1 cellular context compared by ENCODE assay signal in genomic region chr18:2223394-2223793, GRCh38.
TF ChIP-seq lines count a peak whose summit lies in the region.

No MANE protein-coding gene starts in this region.

TF ChIP-seq in liver, 16 proteins besides CTCF, POLR2A, EP300 and RAD21:
- TF ChIP-seq ZBTB33 (IDR thresholded peaks at IDR 0.05) (no peak), REST (IDR thresholded peaks at IDR 0.05) (peak; percentile 58)
TF ChIP-seq in liver: peak in this region for 1.
